In the genomic region with DNA sequence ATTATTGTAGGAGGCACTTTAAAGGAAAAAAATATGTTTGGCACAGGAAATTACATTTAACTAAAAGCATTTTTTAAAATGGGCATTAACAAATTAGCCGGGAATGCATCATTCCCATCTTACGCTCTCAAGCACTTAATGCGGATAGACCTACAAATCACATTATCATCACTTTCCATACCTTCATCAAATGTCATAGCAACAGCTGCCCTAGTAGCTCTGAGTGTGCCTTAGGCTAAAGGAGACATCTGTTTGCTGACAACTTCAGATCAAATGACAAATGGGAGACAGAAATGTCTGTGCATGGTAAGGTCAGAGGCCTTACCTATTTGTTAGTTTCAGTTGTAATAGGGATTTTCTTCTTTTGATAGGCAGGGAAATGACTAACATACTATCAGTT, we compare ENCODE assay signal across 29 cellular contexts.
DNase-seq lines count a peak whose midpoint lies in the region; FAIRE-seq and TF ChIP-seq lines count a peak whose summit lies in the region.
"Had no signal": no experiment of that assay in that cellular context is flagged by ENCODE, and none has a peak within 500 bp of the region (broad histone marks: within the 10 kb centered on the region; RNA-seq: fewer than 3 reads in every experiment).

No MANE protein-coding gene starts in this region.

- no peak for FAIRE-seq in HTR-8/SVneo (lab: Jason Lieb, UNC)
- FAIRE-seq: GM12892 had no signal

- TF ChIP-seq POLR2A in ovary (IDR thresholded peaks at IDR 0.05): no peak

- no peak for TF ChIP-seq CTCF in ovary (IDR thresholded peaks at IDR 0.05)

- DNase-seq in COLO668 (lab: John Stamatoyannopoulos, UW; ENCODE audit: unreplicated experiment) (peak; percentile 38), HTR-8/SVneo (ENCODE audit: insufficient read length, low spot score) (peak; percentile 0), NCI-H2171 (lab: John Stamatoyannopoulos, UW) (peak; percentile 90), SJCRH30 (peak; percentile 48 to 74), AG08396 (ENCODE audit: low spot score) (no peak), kidney tubule cell (ENCODE audit: low spot score) (no peak), ovary (no peak), putamen (ENCODE audit: low spot score) (no peak)
- DNase-seq: activated CD4-positive, alpha-beta T cell treated with anti-CD3 and anti-CD28 coated beads, Interleukin-2, amount 50 U/mL, for 4 hours; activated naive CD4-positive, alpha-beta T cell treated with Interleukin-2 at 50 U/mL for 16 hours; activated T-cell treated with anti-CD3 and anti-CD28 coated beads, Interleukin-2, amount 50 U/mL, for 72 hours; amniotic stem cell; effector CD8-positive, alpha-beta T cell; EL; islet precursor cell; naive B cell; nucleus accumbens; SIG-M5; stimulated activated naive CD8-positive, alpha-beta T cell treated with anti-CD3 and anti-CD28 coated beads, Interleukin-15, Interleukin-2, amounts not matched to agents 100 U/mL and 50 U/mL, for 24 hours; T-cell; testis had no signal

- WGBS in ovary, 3 donors: 69 to 77% (median 75%) methylated on average over 3 of the region's 3 CpGs

- no peak overlapping the region for H3K4me3 ChIP-seq in SJCRH30
- H3K4me3 ChIP-seq in ovary: no peak overlapping the region
- H3K4me3 ChIP-seq: breast epithelium, GM23338, skin epidermis, testis, vagina had no signal

- H3K36me3 ChIP-seq in SJCRH30: no peaks in the 10 kb centered on the region
- no peaks in the 10 kb centered on the region for H3K36me3 ChIP-seq in ovary
- H3K36me3 ChIP-seq: breast epithelium, vagina had no signal

- H3K27me3 ChIP-seq in SJCRH30: no peaks in the 10 kb centered on the region
- H3K27me3 ChIP-seq in ovary: no peaks in the 10 kb centered on the region
- H3K27me3 ChIP-seq: breast epithelium, testis, vagina had no signal

- H3K9me3 ChIP-seq in SJCRH30 (replicated peaks) (no peaks in the 10 kb centered on the region), ovary (no peaks in the 10 kb centered on the region)
- H3K9me3 ChIP-seq: breast epithelium, testis, vagina had no signal

- TF ChIP-seq EP300 in ovary (IDR thresholded peaks at IDR 0.05): no peak

- H3K27ac ChIP-seq in SJCRH30: 0 out of 2 replicates have a peak overlapping the region, but pooled peaks have one; percentile 0
- H3K27ac ChIP-seq in ovary: no peak overlapping the region
- H3K27ac ChIP-seq: breast epithelium, C4-2B, epithelial cell of prostate, HL-60, skin epidermis, testis, vagina had no signal

- peaks cover 28% of the 10 kb centered on the region for H3K4me1 ChIP-seq in SJCRH30
- no peaks in the 10 kb centered on the region for H3K4me1 ChIP-seq in ovary (ENCODE audit: insufficient read depth)
- H3K4me1 ChIP-seq: breast epithelium, testis, vagina had no signal

- intact Hi-C loops in ovary (cut with DNase I): no loop called here

Comparison
In these comparisons a context has a peak if more than half of its experiments do, and no peak if none do; other contexts are left out.
1. DNase-seq: peak in COLO668 (single experiment), HTR-8/SVneo (single experiment), NCI-H2171 (single experiment) and SJCRH30 (2 of 2); none in AG08396 (single experiment), kidney tubule cell (single experiment), ovary (0 of 5) and putamen (single experiment).